In the genomic region with DNA sequence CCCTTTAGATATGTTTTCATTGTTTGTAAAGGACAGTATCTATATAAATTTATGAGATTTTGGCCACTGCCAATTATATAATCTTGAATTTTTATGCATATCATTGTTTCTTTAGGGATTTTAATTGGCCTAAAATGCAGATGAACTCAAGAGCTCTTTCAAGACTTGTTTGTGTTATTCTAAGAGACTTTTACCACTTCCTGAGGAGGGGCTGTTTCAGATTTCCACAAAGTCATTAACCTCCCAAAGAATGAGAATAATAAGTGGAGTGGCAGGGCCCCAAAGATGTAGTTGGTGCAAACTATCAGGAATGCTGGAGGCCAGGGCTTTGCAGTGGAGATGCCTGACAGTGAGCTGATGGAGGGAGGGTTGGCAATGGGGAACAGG, we compare ENCODE assay signal across 18 cellular contexts. TPM values are rescaled to one million over a fixed set of nuclear protein-coding genes. Genes with fewer than 3 reads are reported as not detected.
DNase-seq lines count a peak whose midpoint lies in the region; ATAC-seq and TF ChIP-seq lines count a peak whose summit lies in the region.
"Had no signal": no experiment of that assay in that cellular context is flagged by ENCODE, and none has a peak within 500 bp of the region (broad histone marks: within the 10 kb centered on the region; RNA-seq: fewer than 3 reads in every experiment).

No MANE protein-coding gene starts in this region.

- no peaks in the 10 kb centered on the region for H3K36me3 ChIP-seq in neuronal stem cell (replicated peaks in 1 of 2; ENCODE audit: control insufficient read depth in 2 of 2, insufficient read depth in 2 of 2, low read length in 2 of 2)
- H3K36me3 ChIP-seq: HAP-1, left ventricle myocardium inferior, neural progenitor cell had no signal

- H2BK12ac ChIP-seq in H9 (ENCODE audit: insufficient read length, low read depth, low read length) (no peak overlapping the region), neuronal stem cell (ENCODE audit: low read length) (no peak overlapping the region)

- no peak for TF ChIP-seq CTCF in H9 (conservative IDR thresholded peaks at IDR 0.05)

- H2BK15ac ChIP-seq in H9 (ENCODE audit: low read depth, low read length) (no peak overlapping the region), neuronal stem cell (ENCODE audit: low read length) (no peak overlapping the region)

- H3K27ac Mint-ChIP-seq in activated CD4-positive, alpha-beta T cell treated with anti-CD3 and anti-CD28 coated beads, Interleukin-2, amount 10 ng/mL, durations not matched to agents 24 days and 14 days, result peak overlapping the region; percentile 71
- H3K27ac Mint-ChIP-seq in H9, result peak overlapping the region; percentile 65 to 91 (median 90); a peak in 6 of 7 replicates
- H3K27ac Mint-ChIP-seq in activated T-helper 17 cell treated with anti-CD3 and anti-CD28 coated beads, Interleukin-2, amount 50 U/mL, for 72 hours, result peak overlapping the region; percentile 90
- H3K27ac Mint-ChIP-seq in naive thymus-derived CD8-positive, alpha-beta T cell, result peak overlapping the region in 9 of 10 donors; percentile 50 to 85 (median 81)
- H3K27ac Mint-ChIP-seq: IgD-negative memory B cell, neural progenitor cell had no signal

- H2AFZ ChIP-seq in H9 (ENCODE audit: low read length), result no peak overlapping the region
- H2AFZ ChIP-seq in neuronal stem cell (ENCODE audit: low read length), result no peak overlapping the region
- H2AFZ ChIP-seq: neural progenitor cell had no signal

- no peak overlapping the region for H3K4me3 ChIP-seq in neuronal stem cell (ENCODE audit: low read length in 2 of 2)
- H3K4me3 ChIP-seq: HAP-1, left ventricle myocardium inferior, neural progenitor cell had no signal

- H3K14ac ChIP-seq in H9 (ENCODE audit: insufficient read depth, low read length), result no peak overlapping the region
- H3K14ac ChIP-seq in neuronal stem cell (ENCODE audit: low read length), result no peak overlapping the region

- no peaks in the 10 kb centered on the region for H3K79me2 ChIP-seq in H9 (ENCODE audit: insufficient read depth, low read length)

- no peaks in the 10 kb centered on the region for H4K20me1 ChIP-seq in H9 (ENCODE audit: control insufficient read depth, insufficient read depth, insufficient read length)

- H3K9me3 ChIP-seq in H9 (ENCODE audit: control insufficient read depth, low read depth, low read length) (no peaks in the 10 kb centered on the region), neuronal stem cell (replicated peaks in 1 of 2; ENCODE audit: control insufficient read depth in 2 of 2, insufficient read depth in 1 of 2, low read depth in 1 of 2, low read length in 2 of 2) (no peaks in the 10 kb centered on the region)
- H3K9me3 ChIP-seq: HAP-1, left ventricle myocardium inferior had no signal

- POLR2A ChIA-PET in naive thymus-derived CD8-positive, alpha-beta T cell (lab: Charles Lee), result interaction anchor here (0.6 to 2.4 kb wide), 5 partner anchors 9 to 474 kb away, joined by 3 to 11 read pairs (median 3); a partner anchor contains a TSS

- H2BK5ac ChIP-seq in H9 (ENCODE audit: insufficient read length, low read length) (no peak overlapping the region), neuronal stem cell (ENCODE audit: low read length) (no peak overlapping the region)

- H3K27me3 ChIP-seq in H9 (ENCODE audit: insufficient read depth, low read length) (no peaks in the 10 kb centered on the region), neuronal stem cell (ENCODE audit: control insufficient read depth in 3 of 3, insufficient read depth in 3 of 3, low read depth in 1 of 3, low read length in 3 of 3) (peaks cover 0 to 52% (median 0%) of the 10 kb centered on the region in 3 experiments)
- H3K27me3 ChIP-seq: neural progenitor cell had no signal

- no peaks in the 10 kb centered on the region for H3K27me3 Mint-ChIP-seq in activated CD4-positive, alpha-beta T cell treated with anti-CD3 and anti-CD28 coated beads, Interleukin-2, amount 10 ng/mL, durations not matched to agents 24 days and 14 days
- H3K27me3 Mint-ChIP-seq in H9 (ENCODE audit: low read depth), result no peaks in the 10 kb centered on the region
- H3K27me3 Mint-ChIP-seq in activated T-helper 17 cell treated with anti-CD3 and anti-CD28 coated beads, Interleukin-2, amount 50 U/mL, for 72 hours, result no peaks in the 10 kb centered on the region
- peaks cover 0 to 4% (median 1%) of the 10 kb centered on the region in 5 donors for H3K27me3 Mint-ChIP-seq in naive thymus-derived CD8-positive, alpha-beta T cell

- H3K9ac ChIP-seq in H9 (ENCODE audit: extremely low read depth, insufficient read length, low read length), result no peak overlapping the region
- no peak overlapping the region for H3K9ac ChIP-seq in neuronal stem cell (ENCODE audit: low read depth, low read length, poor library complexity)
- H3K9ac ChIP-seq: neural progenitor cell had no signal

- H3K4ac ChIP-seq in H9 (ENCODE audit: low read depth, low read length) (no peak overlapping the region), neuronal stem cell (ENCODE audit: low read length) (no peak overlapping the region)

- no peak overlapping the region for H3K23ac ChIP-seq in H9 (ENCODE audit: insufficient read length, low read depth, low read length)
- H3K23ac ChIP-seq in neuronal stem cell (ENCODE audit: low read depth, low read length, poor library complexity), result no peak overlapping the region

- no peak overlapping the region for H2BK20ac ChIP-seq in H9 (ENCODE audit: low read depth, low read length, poor library complexity, severe bottlenecking)

- intact Hi-C loops in activated CD4-positive, alpha-beta T cell treated with anti-CD3 and anti-CD28 coated beads, Interleukin-2, amount 10 ng/mL, durations not matched to agents 24 days and 14 days (cut with micrococcal nuclease), result loop anchor here (10.0 kb wide), 1 partner anchor 303 kb away; no protein-coding TSS in a partner anchor

- H3K4me1 ChIP-seq in H9 (ENCODE audit: insufficient read depth, low read length) (peaks cover 3% of the 10 kb centered on the region), neuronal stem cell (ENCODE audit: control insufficient read depth in 2 of 2, insufficient read depth in 1 of 2, low read depth in 1 of 2, low read length in 2 of 2) (peaks cover 2% of the 10 kb centered on the region in 2 donors)
- H3K4me1 ChIP-seq: left ventricle myocardium inferior had no signal

- peaks cover 21% of the 10 kb centered on the region for H3K9me3 Mint-ChIP-seq in activated CD4-positive, alpha-beta T cell treated with anti-CD3 and anti-CD28 coated beads, Interleukin-2, amount 10 ng/mL, durations not matched to agents 24 days and 14 days
- no peaks in the 10 kb centered on the region for H3K9me3 Mint-ChIP-seq in H9
- no peaks in the 10 kb centered on the region for H3K9me3 Mint-ChIP-seq in activated T-helper 17 cell treated with anti-CD3 and anti-CD28 coated beads, Interleukin-2, amount 50 U/mL, for 72 hours
- no peaks in the 10 kb centered on the region for H3K9me3 Mint-ChIP-seq in naive thymus-derived CD8-positive, alpha-beta T cell
- H3K9me3 Mint-ChIP-seq: IgD-negative memory B cell, neural progenitor cell had no signal

- peak overlapping the region; percentile 60 for H3K4me3 Mint-ChIP-seq in activated CD4-positive, alpha-beta T cell treated with anti-CD3 and anti-CD28 coated beads, Interleukin-2, amount 10 ng/mL, durations not matched to agents 24 days and 14 days
- peak overlapping the region in 1 of 2 experiments; percentile 11; a peak in 1 of 5 replicates for H3K4me3 Mint-ChIP-seq in H9
- peak overlapping the region; percentile 65 for H3K4me3 Mint-ChIP-seq in activated T-helper 17 cell treated with anti-CD3 and anti-CD28 coated beads, Interleukin-2, amount 50 U/mL, for 72 hours
- peak overlapping the region in 9 of 10 donors; percentile 3 to 82 (median 71) for H3K4me3 Mint-ChIP-seq in naive thymus-derived CD8-positive, alpha-beta T cell
- H3K4me3 Mint-ChIP-seq: IgD-negative memory B cell, neural progenitor cell had no signal

- H2BK120ac ChIP-seq in H9 (ENCODE audit: low read depth, low read length, poor library complexity, severe bottlenecking), result no peak overlapping the region
- no peak overlapping the region for H2BK120ac ChIP-seq in neuronal stem cell (ENCODE audit: low read depth, low read length)

- H2AK5ac ChIP-seq in H9 (ENCODE audit: insufficient read length, low read length) (no peak overlapping the region), neuronal stem cell (ENCODE audit: low read depth, low read length) (no peak overlapping the region)

- H3K4me2 ChIP-seq in H9 (ENCODE audit: insufficient read depth, insufficient read length, low read length) (peak overlapping the region; percentile 21), neuronal stem cell (ENCODE audit: insufficient read depth, low read length, poor library complexity, severe bottlenecking) (no peak overlapping the region)
- H3K4me2 ChIP-seq: neural progenitor cell had no signal

- H3K4me1 Mint-ChIP-seq in activated CD4-positive, alpha-beta T cell treated with anti-CD3 and anti-CD28 coated beads, Interleukin-2, amount 10 ng/mL, durations not matched to agents 24 days and 14 days, result peaks cover 49% of the 10 kb centered on the region
- peaks cover 43 to 46% of the 10 kb centered on the region in 2 experiments for H3K4me1 Mint-ChIP-seq in H9
- H3K4me1 Mint-ChIP-seq in activated T-helper 17 cell treated with anti-CD3 and anti-CD28 coated beads, Interleukin-2, amount 50 U/mL, for 72 hours, result peaks cover 47% of the 10 kb centered on the region
- peaks cover 21 to 41% (median 35%) of the 10 kb centered on the region in 4 donors for H3K4me1 Mint-ChIP-seq in naive thymus-derived CD8-positive, alpha-beta T cell

- no peaks in the 10 kb centered on the region for H3K79me1 ChIP-seq in H9 (ENCODE audit: insufficient read depth, low read depth, low read length, poor library complexity, severe bottlenecking)
- no peaks in the 10 kb centered on the region for H3K79me1 ChIP-seq in neuronal stem cell (ENCODE audit: low read depth, low read length)

- peaks cover 23% of the 10 kb centered on the region for H3K36me3 Mint-ChIP-seq in activated CD4-positive, alpha-beta T cell treated with anti-CD3 and anti-CD28 coated beads, Interleukin-2, amount 10 ng/mL, durations not matched to agents 24 days and 14 days (ENCODE audit: low read depth)
- no peaks in the 10 kb centered on the region for H3K36me3 Mint-ChIP-seq in H9 (ENCODE audit: insufficient read depth in 1 of 3, low read depth in 3 of 3)
- no peaks in the 10 kb centered on the region for H3K36me3 Mint-ChIP-seq in activated T-helper 17 cell treated with anti-CD3 and anti-CD28 coated beads, Interleukin-2, amount 50 U/mL, for 72 hours (ENCODE audit: low read depth)
- H3K36me3 Mint-ChIP-seq in naive thymus-derived CD8-positive, alpha-beta T cell, result no peaks in the 10 kb centered on the region
- H3K36me3 Mint-ChIP-seq: neural progenitor cell had no signal

- H4K91ac ChIP-seq in H9 (ENCODE audit: insufficient read length, low read depth, low read length), result no peak overlapping the region
- no peak overlapping the region for H4K91ac ChIP-seq in neuronal stem cell (ENCODE audit: low read depth, low read length, poor library complexity)

- ATAC-seq in activated T-helper 17 cell treated with anti-CD3 and anti-CD28 coated beads, Interleukin-2, amount 50 U/mL, for 72 hours (replicated peaks), result no peak
- no peak for ATAC-seq in naive thymus-derived CD8-positive, alpha-beta T cell
- no peak for ATAC-seq in HG02852 (IDR thresholded peaks at IDR 0.05; ENCODE audit: unreplicated experiment)

- no peak overlapping the region for H3T11ph ChIP-seq in H9 (ENCODE audit: low read length)

- H3K27ac ChIP-seq in H9 (ENCODE audit: insufficient read length, low read depth, low read length), result no peak overlapping the region
- H3K27ac ChIP-seq in neuronal stem cell (replicated peaks; ENCODE audit: low read length), result no peak overlapping the region
- H3K27ac ChIP-seq: C4-2B, left ventricle myocardium inferior, neural progenitor cell had no signal

- no peak overlapping the region for H4K5ac ChIP-seq in H9 (ENCODE audit: insufficient read length, low read depth, low read length)

- H3K23me2 ChIP-seq in H9 (ENCODE audit: insufficient read length, low read depth, low read length, poor library complexity, severe bottlenecking), result no peaks in the 10 kb centered on the region

- no peak for DNase-seq in activated CD4-positive, alpha-beta T cell treated with anti-CD3 and anti-CD28 coated beads, Interleukin-2, amount 10 ng/mL, durations not matched to agents 24 days and 14 days
- no peak for DNase-seq in activated CD4-positive, alpha-beta T cell treated with anti-CD3 and anti-CD28 coated beads for 1 hour
- DNase-seq in H9, result no peak
- no peak for DNase-seq in naive thymus-derived CD8-positive, alpha-beta T cell
- DNase-seq in neuronal stem cell (ENCODE audit: low spot score), result no peak
- DNase-seq in GM19238 (ENCODE audit: insufficient read length, low spot score), result no peak
- DNase-seq: ACHN; activated CD4-positive, alpha-beta T cell treated with anti-CD3 and anti-CD28 coated beads, Interleukin-2, amount 50 U/mL, for 4 hours; anterior cingulate cortex; left ventricle myocardium inferior; stimulated activated CD4-positive, alpha-beta T cell treated with anti-CD3 and anti-CD28 coated beads, Interleukin-4, amount 100 ng/mL, for 24 hours; substantia nigra had no signal

- no peak overlapping the region for H4K8ac ChIP-seq in H9 (replicated peaks; ENCODE audit: insufficient read length, low read depth, low read length)
- H4K8ac ChIP-seq in neuronal stem cell (ENCODE audit: low read depth, low read length), result no peak overlapping the region

- H3K18ac ChIP-seq in H9 (ENCODE audit: insufficient read length, low read depth, low read length) (no peak overlapping the region), neuronal stem cell (ENCODE audit: low read length) (no peak overlapping the region)

- H3K56ac ChIP-seq in H9 (ENCODE audit: insufficient read length, low read depth, low read length), result no peak overlapping the region

RNA-seq across cellular contexts. Expression of a gene that starts 15.5 kb away (rescaled TPM):
- 45.5 and 50.7 TPM in 2 replicates for total RNA-seq in activated CD4-positive, alpha-beta T cell treated with anti-CD3 and anti-CD28 coated beads, Interleukin-2, amount 10 ng/mL, durations not matched to agents 24 days and 14 days
- total RNA-seq in H9 (2021), result 21.2 and 25.1 TPM in 2 replicates
- total RNA-seq in activated T-helper 17 cell treated with anti-CD3 and anti-CD28 coated beads, Interleukin-2, amount 50 U/mL, for 72 hours, result 10 to 100 TPM; 22.7 to 27.5 TPM
- total RNA-seq in naive thymus-derived CD8-positive, alpha-beta T cell, result 10 to 100 TPM; 11.1 to 14.5 TPM
- 1 to 10 TPM; 2.6 to 4.3 (median 3.7) TPM for polyA plus RNA-seq in naive thymus-derived CD8-positive, alpha-beta T cell
- polyA plus RNA-seq in neuronal stem cell (2013, experiment 1 of 2), result 8.4 TPM
- 8.4 TPM for polyA plus RNA-seq in neuronal stem cell (2013, experiment 2 of 2)
